35 cellular contexts compared by ENCODE assay signal in genomic region chr17:15379659-15380058, GRCh38. TPM values are rescaled to one million over a fixed set of nuclear protein-coding genes. Genes with fewer than 3 reads are reported as not detected.
"Had no signal": no experiment of that assay in that cellular context is flagged by ENCODE, and none has a peak within 500 bp of the region (broad histone marks: within the 10 kb centered on the region; RNA-seq: fewer than 3 reads in every experiment).

No MANE protein-coding gene starts in this region.

- FAIRE-seq: astrocyte, bronchial epithelial cell had no signal

- H3K9me3 ChIP-seq: adrenal gland, ascending aorta, body of pancreas, breast epithelium had no signal

- H3K4me1 ChIP-seq: ascending aorta had no signal

- DNase-seq: activated effector memory CD4-positive, alpha-beta T cell treated with anti-CD3 and anti-CD28 coated beads, Interleukin-2, amount 50 U/mL, for 16 hours; activated effector memory CD4-positive, alpha-beta T cell treated with Interleukin-2 at 50 U/mL for 16 hours; activated gamma-delta T cell; activated gamma-delta T cell treated with Interleukin-2 at 50 U/mL for 16 hours; activated naive CD4-positive, alpha-beta T cell; activated naive CD4-positive, alpha-beta T cell treated with anti-CD3 and anti-CD28 coated beads for 36 hours; activated naive CD4-positive, alpha-beta T cell treated with anti-CD3 and anti-CD28 coated beads, Interleukin-2, amount 10 ng/mL, durations not matched to agents 7 days and 5 days; activated naive CD4-positive, alpha-beta T cell treated with anti-CD3 and anti-CD28 coated beads, Interleukin-2, amount 50 U/mL, for 16 hours; activated naive CD4-positive, alpha-beta T cell treated with Interleukin-2 at 50 U/mL for 16 hours; activated naive CD8-positive, alpha-beta T cell treated with anti-CD3 and anti-CD28 coated beads for 36 hours; activated naive CD8-positive, alpha-beta T cell treated with anti-CD3 and anti-CD28 coated beads, Interleukin-2, amount 10 ng/mL, durations not matched to agents 7 days and 5 days; activated naive CD8-positive, alpha-beta T cell treated with anti-CD3 and anti-CD28 coated beads, Interleukin-2, amount 50 U/mL, for 24 hours; activated T-cell treated with anti-CD3 and anti-CD28 coated beads, Interleukin-2, amount 50 U/mL, for 24 hours; activated T-cell treated with anti-CD3 and anti-CD28 coated beads, Interleukin-2, amount 50 U/mL, for 4 hours; activated T-cell treated with anti-CD3 and anti-CD28 coated beads, Interleukin-2, amount 50 U/mL, for 48 hours; activated T-cell treated with anti-CD3 and anti-CD28 coated beads, Interleukin-2, amount 50 U/mL, for 72 hours; adrenal gland; amniotic stem cell; amygdala; anterior cingulate cortex; aorta; body of pancreas; brain microvascular endothelial cell; caudate nucleus; central memory CD4-positive, alpha-beta T cell; cerebellar nuclear complex had no signal

- H3K27me3 ChIP-seq: adrenal gland, ascending aorta, body of pancreas, brain microvascular endothelial cell, breast epithelium, cardiac muscle cell had no signal

- H3K4me3 ChIP-seq: adrenal gland, ascending aorta, body of pancreas, breast epithelium, cardiac muscle cell had no signal

- H3K36me3 ChIP-seq: adrenal gland, ascending aorta, brain microvascular endothelial cell, breast epithelium, cardiac muscle cell had no signal

- H3K27ac ChIP-seq: adrenal gland, ascending aorta, body of pancreas, brain microvascular endothelial cell, breast epithelium, cardiac muscle cell had no signal

- ATAC-seq: activated naive CD4-positive, alpha-beta T cell treated with anti-CD3 and anti-CD28 coated beads, Interleukin-2, amount 50 U/mL, for 72 hours; activated naive CD8-positive, alpha-beta T cell treated with anti-CD3 and anti-CD28 coated beads, Interleukin-2, amount 50 U/mL, for 24 hours; activated T-cell treated with anti-CD3 and anti-CD28 coated beads, Interleukin-2, amount 50 U/mL, for 4 hours; activated T-cell treated with anti-CD3 and anti-CD28 coated beads, Interleukin-2, amount 50 U/mL, for 72 hours; activated T-helper 17 cell treated with anti-CD3 and anti-CD28 coated beads, Interleukin-2, amount 50 U/mL, for 72 hours; body of pancreas had no signal

RNA-seq across cellular contexts. Expression of gene TEKT3, which starts 38.3 kb away (rescaled TPM):
- total RNA-seq: activated naive CD4-positive, alpha-beta T cell treated with anti-CD3 and anti-CD28 coated beads for 36 hours; activated naive CD4-positive, alpha-beta T cell treated with anti-CD3 and anti-CD28 coated beads, Interleukin-2, amount 50 U/mL, for 72 hours; activated naive CD8-positive, alpha-beta T cell treated with anti-CD3 and anti-CD28 coated beads for 36 hours; activated naive CD8-positive, alpha-beta T cell treated with anti-CD3 and anti-CD28 coated beads, Interleukin-2, amount 10 ng/mL, durations not matched to agents 7 days and 5 days; activated T-helper 1 cell treated with anti-CD3 and anti-CD28 coated beads, Interleukin-12 subunit alpha, Interleukin-12 subunit beta, Interleukin-2, Interleukin-4 antibody, amounts not matched to agents 30 ng/mL and 10 ng/mL and 1 ng/mL, durations not matched to agents 14 hours and 24 hours and 36 hours; activated T-helper 2 cell treated with anti-CD3 and anti-CD28 coated beads, Interferon-gamma antibody, Interleukin-2, Interleukin-4, amounts not matched to agents 10 μg/mL and 5 μg/mL and 100 μg/mL, durations not matched to agents 14 hours and 24 hours and 36 hours; ascending aorta; astrocyte; body of pancreas; bronchial epithelial cell had no signal
- polyA plus RNA-seq: cardiac muscle cell had no signal
